Comparison of ENCODE assay signal across 8 cellular contexts in genomic region chr18:32730620-32731021, GRCh38. TPM values are rescaled to one million over a fixed set of nuclear protein-coding genes. Genes with fewer than 3 reads are reported as not detected.
DNase-seq lines count a peak whose midpoint lies in the region; ATAC-seq and TF ChIP-seq lines count a peak whose summit lies in the region.

No MANE protein-coding gene starts in this region.

- intact Hi-C loops in transverse colon (cut with DNase I; ENCODE audit: low total_unique reads) = no loop called here

- TF ChIP-seq CTCF in RWPE1 (conservative IDR thresholded peaks at IDR 0.05; ENCODE audit: low read depth) = no peak
- TF ChIP-seq CTCF in gastroesophageal sphincter (IDR thresholded peaks at IDR 0.05) = no peak
- TF ChIP-seq CTCF in transverse colon (IDR thresholded peaks at IDR 0.05) = no peak

- POLR2A ChIA-PET in RWPE1 (lab: Yijun Ruan, JAX; ENCODE audit: low non-redundant PET) = no interaction called here

- H3K4me3 ChIP-seq in gastroesophageal sphincter = peak overlapping the region; percentile 25 to 36
- peak overlapping the region in 3 of 4 donors; percentile 18 to 47 (median 22) for H3K4me3 ChIP-seq in transverse colon

- WGBS in gastroesophageal sphincter (ENCODE audit: low coverage in 1 of 2), 2 donors = 55 to 57% methylated on average over 7 to 8 of the region's 8 CpGs
- 33 to 43% methylated on average over 8 of the region's 8 CpGs for WGBS in transverse colon (ENCODE audit: low coverage in 1 of 2), 2 donors

- peak; percentile 60 for DNase-seq in DMS53 treated with DMSO at 0.1 percent for 48 hours (lab: John Stamatoyannopoulos, UW; ENCODE audit: unreplicated experiment)
- peak; percentile 19 for DNase-seq in RWPE1 (ENCODE audit: low spot score)
- DNase-seq in transverse colon = no peak
- DNase-seq in hippocampal formation (lab: John Stamatoyannopoulos, UW) = no peak
- DNase-seq in AG08396 (ENCODE audit: low spot score) = no peak

- H3K27ac ChIP-seq in RWPE1 (no peak overlapping the region), gastroesophageal sphincter (no peak overlapping the region), transverse colon (no peak overlapping the region)

- H3K36me3 ChIP-seq in gastroesophageal sphincter (no peaks in the 10 kb centered on the region), transverse colon (no peaks in the 10 kb centered on the region)

- H3K9me3 ChIP-seq in gastroesophageal sphincter (peaks cover 0 to 5% (median 0%) of the 10 kb centered on the region in 3 donors), transverse colon (no peaks in the 10 kb centered on the region)

- CTCF ChIA-PET in RWPE1 (lab: Yijun Ruan, JAX) = no interaction called here

- in situ Hi-C loops in transverse colon (cut with MboI; ENCODE audit: low pct_ligation_motif_present in 1 of 4, low pct_unique_long_range_greater_than_20kb in 1 of 4, low sequenced_read_pairs in 3 of 4) = no loop called here

- ATAC-seq in GM19397 (IDR thresholded peaks at IDR 0.05; ENCODE audit: unreplicated experiment) = peak; percentile 94
- peak; percentile 85 for ATAC-seq in HG03439 (IDR thresholded peaks at IDR 0.05; ENCODE audit: unreplicated experiment)
- ATAC-seq in gastroesophageal sphincter = no peak

- TF ChIP-seq POLR2A in gastroesophageal sphincter (IDR thresholded peaks at IDR 0.05) (no peak), transverse colon (IDR thresholded peaks at IDR 0.05) (no peak)

- TF ChIP-seq EP300 in gastroesophageal sphincter (IDR thresholded peaks at IDR 0.05) = no peak
- TF ChIP-seq EP300 in transverse colon (IDR thresholded peaks at IDR 0.05; ENCODE audit: low read depth) = no peak

- H3K4me1 ChIP-seq in gastroesophageal sphincter = no peaks in the 10 kb centered on the region
- H3K4me1 ChIP-seq in transverse colon = no peaks in the 10 kb centered on the region

- H3K27me3 ChIP-seq in gastroesophageal sphincter (no peaks in the 10 kb centered on the region), transverse colon (no peaks in the 10 kb centered on the region)

RNA-seq across cellular contexts. Expression of gene KLHL14, which starts 42.2 kb away (rescaled TPM):
- total RNA-seq in gastroesophageal sphincter (1 to 10 TPM in 1 of 4 donors, under 1 TPM in 3; 0.27 to 1.2 (median 0.33) TPM), transverse colon (under 1 TPM in 3 of 4 donors, not detected in 1; 0.14 to 0.75 (median 0.64) TPM)

Comparison
In these comparisons a context has a peak if more than half of its experiments do, and no peak if none do; other contexts are left out.
1. DNase-seq: peak in DMS53 treated with DMSO at 0.1 percent for 48 hours (single experiment) and RWPE1 (single experiment); none in transverse colon (single experiment), hippocampal formation (0 of 2) and AG08396 (single experiment).